In the genomic region with DNA sequence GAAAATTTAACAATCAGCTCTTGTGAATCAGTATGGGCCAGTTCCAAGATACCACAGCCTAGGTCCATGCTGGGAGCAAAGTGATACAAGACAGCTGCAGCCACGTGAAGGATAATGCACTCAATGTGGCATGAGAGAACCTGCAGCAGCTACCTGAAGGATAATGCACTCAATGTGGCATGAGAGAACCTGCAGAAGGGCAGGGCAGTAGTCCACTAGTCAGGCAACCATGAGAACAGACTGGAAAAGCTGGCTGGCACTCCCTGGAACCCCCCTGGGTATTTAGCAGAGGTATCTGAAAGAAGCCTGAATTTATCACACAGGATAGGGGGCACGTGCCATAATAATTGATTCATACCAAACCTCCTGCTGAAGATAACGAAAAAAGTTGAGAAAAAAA, we compare ENCODE assay signal across 35 cellular contexts.
"Had no signal": no experiment of that assay in that cellular context is flagged by ENCODE, and none has a peak within 500 bp of the region (broad histone marks: within the 10 kb centered on the region; RNA-seq: fewer than 3 reads in every experiment).

No MANE protein-coding gene starts in this region.

- H3K27me3 Mint-ChIP-seq: activated B cell treated with CpG ODN at 0.5 μM for 24 hours; activated CD8-positive, alpha-beta memory T cell treated with anti-CD3 and anti-CD28 coated beads, Interleukin-2, amount 10 ng/mL, durations not matched to agents 7 days and 5 days; activated CD8-positive, alpha-beta T cell treated with anti-CD3 and anti-CD28 coated beads for 36 hours; activated naive CD4-positive, alpha-beta T cell treated with anti-CD3 and anti-CD28 coated beads, Interleukin-2, amount 10 ng/mL, durations not matched to agents 7 days and 5 days; activated naive CD8-positive, alpha-beta T cell treated with anti-CD3 and anti-CD28 coated beads, Interleukin-2, amount 10 ng/mL, durations not matched to agents 7 days and 5 days; effector memory CD8-positive, alpha-beta T cell had no signal

- H3K27me3 ChIP-seq: brain microvascular endothelial cell had no signal

- FAIRE-seq: astrocyte, colon, frontal cortex had no signal

- H3K4me3 Mint-ChIP-seq: activated B cell treated with CpG ODN at 0.5 μM for 24 hours; activated CD8-positive, alpha-beta memory T cell treated with anti-CD3 and anti-CD28 coated beads, Interleukin-2, amount 10 ng/mL, durations not matched to agents 7 days and 5 days; activated CD8-positive, alpha-beta T cell treated with anti-CD3 and anti-CD28 coated beads for 36 hours; activated naive CD4-positive, alpha-beta T cell treated with anti-CD3 and anti-CD28 coated beads, Interleukin-2, amount 10 ng/mL, durations not matched to agents 7 days and 5 days; activated naive CD8-positive, alpha-beta T cell treated with anti-CD3 and anti-CD28 coated beads, Interleukin-2, amount 10 ng/mL, durations not matched to agents 7 days and 5 days; activated T-helper 1 cell treated with anti-CD3 and anti-CD28 coated beads, Interleukin-12 subunit alpha, Interleukin-12 subunit beta, Interleukin-2, Interleukin-4 antibody, amounts not matched to agents 30 ng/mL and 10 ng/mL and 1 ng/mL, durations not matched to agents 14 hours and 24 hours and 36 hours; effector memory CD8-positive, alpha-beta T cell; T-cell; T-helper 1 cell treated with Interleukin-12 subunit alpha and Interleukin-12 subunit beta and Interleukin-4 antibody, amounts not matched to agents 30 μg/mL and 1 μg/mL, for 36 hours; T-helper 2 cell treated with Interferon-gamma antibody and Interleukin-4, amounts not matched to agents 5 μg/mL and 100 μg/mL, for 36 hours had no signal

- H3K4me1 Mint-ChIP-seq: activated B cell treated with CpG ODN at 0.5 μM for 24 hours; activated CD8-positive, alpha-beta memory T cell treated with anti-CD3 and anti-CD28 coated beads, Interleukin-2, amount 10 ng/mL, durations not matched to agents 7 days and 5 days; activated naive CD4-positive, alpha-beta T cell treated with anti-CD3 and anti-CD28 coated beads, Interleukin-2, amount 10 ng/mL, durations not matched to agents 7 days and 5 days; T-cell had no signal

- H3K27ac ChIP-seq: brain microvascular endothelial cell, epithelial cell of prostate, WERI-Rb-1 had no signal

- H3K27ac Mint-ChIP-seq: activated B cell treated with CpG ODN at 0.5 μM for 24 hours; activated CD8-positive, alpha-beta memory T cell treated with anti-CD3 and anti-CD28 coated beads, Interleukin-2, amount 10 ng/mL, durations not matched to agents 7 days and 5 days; activated CD8-positive, alpha-beta T cell treated with anti-CD3 and anti-CD28 coated beads for 36 hours; activated naive CD4-positive, alpha-beta T cell treated with anti-CD3 and anti-CD28 coated beads, Interleukin-2, amount 10 ng/mL, durations not matched to agents 7 days and 5 days; activated naive CD4-positive, alpha-beta T cell treated with anti-CD3 and anti-CD28 coated beads, Interleukin-2, amount 50 U/mL, for 72 hours; activated naive CD8-positive, alpha-beta T cell treated with anti-CD3 and anti-CD28 coated beads, Interleukin-2, amount 10 ng/mL, durations not matched to agents 7 days and 5 days; activated T-helper 1 cell treated with anti-CD3 and anti-CD28 coated beads, Interleukin-12 subunit alpha, Interleukin-12 subunit beta, Interleukin-2, Interleukin-4 antibody, amounts not matched to agents 30 ng/mL and 10 ng/mL and 1 ng/mL, durations not matched to agents 14 hours and 24 hours and 36 hours; activated T-helper 2 cell treated with anti-CD3 and anti-CD28 coated beads, Interferon-gamma antibody, Interleukin-2, Interleukin-4, amounts not matched to agents 10 μg/mL and 5 μg/mL and 100 μg/mL, durations not matched to agents 14 hours and 24 hours and 36 hours; effector memory CD8-positive, alpha-beta T cell; T-cell; T-helper 1 cell treated with Interleukin-12 subunit alpha and Interleukin-12 subunit beta and Interleukin-4 antibody, amounts not matched to agents 30 μg/mL and 1 μg/mL, for 36 hours; T-helper 2 cell treated with Interferon-gamma antibody and Interleukin-4, amounts not matched to agents 5 μg/mL and 100 μg/mL, for 36 hours had no signal

- H3K36me3 ChIP-seq: brain microvascular endothelial cell, WERI-Rb-1 had no signal

- ATAC-seq: activated CD4-positive, CD25-positive, alpha-beta regulatory T cell treated with anti-CD3 and anti-CD28 coated beads, Interleukin-2, amount 50 U/mL, for 24 hours; activated CD8-positive, alpha-beta memory T cell treated with anti-CD3 and anti-CD28 coated beads, Interleukin-2, amount 10 ng/mL, durations not matched to agents 7 days and 5 days; activated CD8-positive, alpha-beta T cell treated with anti-CD3 and anti-CD28 coated beads for 36 hours; activated naive CD4-positive, alpha-beta T cell treated with anti-CD3 and anti-CD28 coated beads, Interleukin-2, amount 50 U/mL, for 72 hours; effector memory CD8-positive, alpha-beta T cell; T-cell had no signal

- DNase-seq: activated B cell treated with CpG ODN at 0.5 μM for 24 hours; activated CD4-positive, alpha-beta T cell treated with anti-CD3 and anti-CD28 coated beads for 48 hours; activated CD4-positive, alpha-beta T cell treated with anti-CD3 and anti-CD28 coated beads, Interleukin-2, amount 50 U/mL, for 1 hour; activated CD4-positive, alpha-beta T cell treated with anti-CD3 and anti-CD28 coated beads, Interleukin-2, amount 50 U/mL, for 48 hours; activated CD8-positive, alpha-beta memory T cell treated with anti-CD3 and anti-CD28 coated beads, Interleukin-2, amount 10 ng/mL, durations not matched to agents 7 days and 5 days; activated CD8-positive, alpha-beta memory T cell treated with anti-CD3 and anti-CD28 coated beads, Interleukin-2, amount 50 U/mL, for 4 hours; activated CD8-positive, alpha-beta T cell treated with anti-CD3 and anti-CD28 coated beads for 36 hours; activated effector memory CD4-positive, alpha-beta T cell treated with anti-CD3 and anti-CD28 coated beads, Interleukin-2, amount 50 U/mL, for 16 hours; activated naive CD4-positive, alpha-beta T cell treated with anti-CD3 and anti-CD28 coated beads, Interleukin-2, amount 10 ng/mL, durations not matched to agents 7 days and 5 days; activated naive CD8-positive, alpha-beta T cell treated with anti-CD3 and anti-CD28 coated beads, Interleukin-2, amount 10 ng/mL, durations not matched to agents 7 days and 5 days; activated T-cell treated with anti-CD3 and anti-CD28 coated beads, Interleukin-2, amount 50 U/mL, for 1 hour; activated T-cell treated with anti-CD3 and anti-CD28 coated beads, Interleukin-2, amount 50 U/mL, for 48 hours; anterior cingulate cortex; brain microvascular endothelial cell; caudate nucleus; cortex of kidney; dermis blood vessel endothelial cell; effector CD4-positive, alpha-beta T cell; effector memory CD8-positive, alpha-beta T cell; foreskin fibroblast; glutamatergic neuron; SW 1271; T-cell; T1000; WERI-Rb-1 had no signal

- H3K36me3 Mint-ChIP-seq: activated naive CD4-positive, alpha-beta T cell treated with anti-CD3 and anti-CD28 coated beads, Interleukin-2, amount 10 ng/mL, durations not matched to agents 7 days and 5 days; activated naive CD4-positive, alpha-beta T cell treated with anti-CD3 and anti-CD28 coated beads, Interleukin-2, amount 50 U/mL, for 72 hours; T-cell had no signal
